ENCODE assay signal across 27 cellular contexts in genomic region chr12:32884962-32885361, GRCh38. TPM values are rescaled to one million over a fixed set of nuclear protein-coding genes. Genes with fewer than 3 reads are reported as not detected.
DNase-seq lines count a peak whose midpoint lies in the region; ATAC-seq, FAIRE-seq and TF ChIP-seq lines count a peak whose summit lies in the region.
"Had no signal": no experiment of that assay in that cellular context is flagged by ENCODE, and none has a peak within 500 bp of the region (broad histone marks: within the 10 kb centered on the region; RNA-seq: fewer than 3 reads in every experiment).

No MANE protein-coding gene starts in this region.

- no peak for TF ChIP-seq RAD21 in H1 (IDR thresholded peaks at IDR 0.05 in 1 of 2, conservative IDR thresholded peaks at IDR 0.05 in 1 of 2; ENCODE audit: low read depth in 2 of 2, low read length in 2 of 2)

- H3K36me3 ChIP-seq in cardiac muscle cell (peaks cover 13% of the 10 kb centered on the region), HUES64 (ENCODE audit: insufficient read depth, low read length) (no peaks in the 10 kb centered on the region), H1 (ENCODE audit: control insufficient read depth in 2 of 4, insufficient read depth in 4 of 4, low read length in 3 of 4) (no peaks in the 10 kb centered on the region; a peak in 1 of 8 replicates), trophoblast cell (ENCODE audit: control insufficient read depth in 1 of 2, insufficient read depth in 2 of 2, low read length in 2 of 2) (peaks cover 2 to 7% of the 10 kb centered on the region in 2 experiments)
- H3K36me3 ChIP-seq: BLaER1 treated with 17β-estradiol and CSF1 and Interleukin-3, amounts not matched to agents 10 nM and 100 nM had no signal

- H3K4ac ChIP-seq in H1 (replicated peaks; ENCODE audit: insufficient read length, low read depth, low read length) (no peak overlapping the region), trophoblast cell (ENCODE audit: low read depth, low read length) (no peak overlapping the region)

- H3K79me1 ChIP-seq in H1 (ENCODE audit: low read depth, low read length) (0 out of 2 replicates have a peak, but pooled peaks cover 2% of the 10 kb centered on the region), trophoblast cell (ENCODE audit: low read length) (peaks cover 22% of the 10 kb centered on the region)

- H3K4me3 ChIP-seq in cardiac muscle cell (no peak overlapping the region), right cardiac atrium (ENCODE audit: low read length) (no peak overlapping the region), HUES64 (ENCODE audit: low read length) (no peak overlapping the region), H1 (ENCODE audit: extremely low read depth in 1 of 4, insufficient read depth in 2 of 4, low read depth in 3 of 4, low read length in 4 of 4) (peak overlapping the region in 1 of 4 experiments; percentile 13; a peak in 1 of 8 replicates), trophoblast cell (ENCODE audit: low read depth, low read length) (no peak overlapping the region), dorsolateral prefrontal cortex (no peak overlapping the region)
- H3K4me3 ChIP-seq: BLaER1 treated with 17β-estradiol and CSF1 and Interleukin-3, amounts not matched to agents 10 nM and 100 nM; SK-N-MC had no signal

- H3K4me1 ChIP-seq in cardiac muscle cell (ENCODE audit: low read depth) (peaks cover 85% of the 10 kb centered on the region), right cardiac atrium (ENCODE audit: control insufficient read depth, insufficient read depth, low read length) (peaks cover 8% of the 10 kb centered on the region), HUES64 (ENCODE audit: insufficient read depth, low read length) (peaks cover 27% of the 10 kb centered on the region), H1 (replicated peaks in 1 of 4; ENCODE audit: control insufficient read depth in 3 of 4, insufficient read depth in 4 of 4, low read length in 3 of 4) (peaks cover 0 to 8% (median 1%) of the 10 kb centered on the region in 4 experiments; a peak in 3 of 7 replicates), trophoblast cell (ENCODE audit: control insufficient read depth in 1 of 2, insufficient read depth in 2 of 2, low read length in 2 of 2) (peaks cover 27 to 31% of the 10 kb centered on the region in 2 experiments)
- H3K4me1 ChIP-seq: BLaER1 treated with 17β-estradiol and CSF1 and Interleukin-3, amounts not matched to agents 10 nM and 100 nM had no signal

- no peak overlapping the region for H2BK20ac ChIP-seq in H1 (ENCODE audit: low read length)

- no peak overlapping the region for H4K8ac ChIP-seq in H1 (ENCODE audit: extremely low read depth, insufficient read depth, low read length)
- no peak overlapping the region for H4K8ac ChIP-seq in trophoblast cell (ENCODE audit: low read depth, low read length)

- CTCF ChIA-PET in H1 (lab: Charles Lee; ENCODE audit: partially characterized antibody) = interaction anchor here (2.1 kb wide), 1 partner anchor 127 kb away, joined by 5 read pairs; no protein-coding TSS in a partner anchor

- TF ChIP-seq EP300 in H1 (IDR thresholded peaks at IDR 0.05; ENCODE audit: borderline replicate concordance in 1 of 2, low read depth in 2 of 2, low read length in 2 of 2) = no peak

- H3K14ac ChIP-seq in H1 (ENCODE audit: insufficient read length) (no peak overlapping the region), trophoblast cell (ENCODE audit: low read length) (peak overlapping the region; percentile 67)

- no peak overlapping the region for H4K12ac ChIP-seq in trophoblast cell (ENCODE audit: low read depth, low read length)

- no peak for TF ChIP-seq POLR2A in H1 (IDR thresholded peaks at IDR 0.05; ENCODE audit: control extremely low read depth in 1 of 2, low read depth in 2 of 2, low read length in 2 of 2)

- H2BK12ac ChIP-seq in H1 (ENCODE audit: low read depth, low read length) = no peak overlapping the region
- no peak overlapping the region for H2BK12ac ChIP-seq in trophoblast cell (ENCODE audit: low read length)

- DNase-seq in cardiac muscle cell (ENCODE audit: low read depth in 1 of 2, low spot score in 1 of 2) (no peak), right cardiac atrium (no peak), H1 (ENCODE audit: low read depth in 1 of 2, low spot score in 2 of 2) (no peak), trophoblast cell (peak; percentile 67 to 68), T-helper 2 cell (no peak), dorsolateral prefrontal cortex (no peak)
- DNase-seq: 8988T; CD4-positive, alpha-beta memory T cell; DND-41; GOT3; KG1; MV-4-11; NCI-H1105 treated with DMSO at 0.1 percent for 48 hours; NCI-H1694 treated with DMSO at 0.1 percent for 48 hours; NCI-H2081 treated with DMSO at 0.1 percent for 48 hours; NCI-H2171 treated with DMSO at 0.1 percent for 48 hours; NCI-H526; SHP77 treated with DMSO at 0.1 percent for 48 hours; SW 1271 had no signal

- H2BK120ac ChIP-seq in H1 (replicated peaks; ENCODE audit: low read depth, low read length) (no peak overlapping the region), trophoblast cell (ENCODE audit: insufficient read depth, low read length, poor library complexity) (no peak overlapping the region)

- H3K27me3 ChIP-seq in cardiac muscle cell = no peaks in the 10 kb centered on the region
- H3K27me3 ChIP-seq in right cardiac atrium (ENCODE audit: control insufficient read depth, insufficient read depth) = no peaks in the 10 kb centered on the region
- no peaks in the 10 kb centered on the region for H3K27me3 ChIP-seq in HUES64 (ENCODE audit: insufficient read depth, low read length)
- H3K27me3 ChIP-seq in H1 (replicated peaks in 1 of 4; ENCODE audit: control insufficient read depth in 3 of 4, extremely low read depth in 1 of 4, insufficient read depth in 3 of 4, low read length in 3 of 4) = no peaks in the 10 kb centered on the region
- no peaks in the 10 kb centered on the region for H3K27me3 ChIP-seq in trophoblast cell (ENCODE audit: insufficient read depth, low read length)
- H3K27me3 ChIP-seq in dorsolateral prefrontal cortex = peaks cover 0 to 10% (median 0%) of the 10 kb centered on the region in 45 donors
- H3K27me3 ChIP-seq: BLaER1 treated with 17β-estradiol and CSF1 and Interleukin-3, amounts not matched to agents 10 nM and 100 nM had no signal

- peaks cover 0 to 16% of the 10 kb centered on the region in 2 experiments; a peak in 2 of 4 replicates for H3K79me2 ChIP-seq in H1 (ENCODE audit: control insufficient read depth in 1 of 2, insufficient read depth in 2 of 2, low read length in 2 of 2)
- H3K79me2 ChIP-seq in trophoblast cell (ENCODE audit: control insufficient read depth, insufficient read depth, low read length, poor library complexity) = peaks cover 21% of the 10 kb centered on the region

- H2AFZ ChIP-seq in H1 (ENCODE audit: low read length) = no peak overlapping the region
- no peak overlapping the region for H2AFZ ChIP-seq in trophoblast cell (ENCODE audit: insufficient read depth, low read length, poor library complexity)

- no peaks in the 10 kb centered on the region for H3K9me3 ChIP-seq in cardiac muscle cell (ENCODE audit: low read depth)
- H3K9me3 ChIP-seq in right cardiac atrium (ENCODE audit: control insufficient read depth, low read length) = no peaks in the 10 kb centered on the region
- no peaks in the 10 kb centered on the region for H3K9me3 ChIP-seq in HUES64 (ENCODE audit: insufficient read depth, low read depth, low read length)
- no peaks in the 10 kb centered on the region for H3K9me3 ChIP-seq in H1 (ENCODE audit: insufficient read depth in 2 of 2, low read depth in 1 of 2, low read length in 1 of 2)
- H3K9me3 ChIP-seq in trophoblast cell (ENCODE audit: insufficient read depth, low read depth, low read length) = no peaks in the 10 kb centered on the region
- H3K9me3 ChIP-seq: BLaER1 treated with 17β-estradiol and CSF1 and Interleukin-3, amounts not matched to agents 10 nM and 100 nM had no signal

- intact Hi-C loops in right cardiac atrium (cut with DNase I) (no loop called here), dorsolateral prefrontal cortex (cut with DNase I) (no loop called here)

- H3K18ac ChIP-seq in H1 (ENCODE audit: extremely low read depth, low read length) (no peak overlapping the region), trophoblast cell (ENCODE audit: low read length) (no peak overlapping the region)

- H4K20me1 ChIP-seq in H1 (replicated peaks in 1 of 2; ENCODE audit: control insufficient read depth in 1 of 2, insufficient read depth in 2 of 2, low read length in 2 of 2) = no peaks in the 10 kb centered on the region
- H4K20me1 ChIP-seq: BLaER1 treated with 17β-estradiol and CSF1 and Interleukin-3, amounts not matched to agents 10 nM and 100 nM had no signal

- H3K4me2 ChIP-seq in H1 (ENCODE audit: insufficient read depth in 1 of 2, low read depth in 2 of 2, low read length in 2 of 2) = peak overlapping the region; percentile 6 to 37; a peak in 2 of 4 replicates
- no peak overlapping the region for H3K4me2 ChIP-seq in trophoblast cell (ENCODE audit: low read length)
- H3K4me2 ChIP-seq: BLaER1 treated with 17β-estradiol and CSF1 and Interleukin-3, amounts not matched to agents 10 nM and 100 nM had no signal

- H3K9ac ChIP-seq in HUES64 (ENCODE audit: low read depth, low read length) (no peak overlapping the region), H1 (replicated peaks in 1 of 4; ENCODE audit: extremely low read depth in 1 of 4, low read depth in 3 of 4, low read length in 3 of 4) (no peak overlapping the region), trophoblast cell (ENCODE audit: low read length) (no peak overlapping the region)
- H3K9ac ChIP-seq: BLaER1 treated with 17β-estradiol and CSF1 and Interleukin-3, amounts not matched to agents 10 nM and 100 nM had no signal

- WGBS in right cardiac atrium = 83% methylated on average over 4 of the region's 4 CpGs
- WGBS in HUES64 = 94% methylated on average over 3 of the region's 4 CpGs
- 80% methylated on average over 4 of the region's 4 CpGs; no CpG with 5 or more reads in 1 of the 2 experiments for WGBS in H1 (ENCODE audit: extremely low coverage in 1 of 2, insufficient coverage in 1 of 2, insufficient read length in 1 of 2, insufficient replicate concordance in 2 of 2, low coverage in 1 of 2, low lambda C conversion rate in 2 of 2, missing lambda C conversion rate in 1 of 2), 2 experiments
- WGBS in trophoblast cell (ENCODE audit: extremely low coverage, insufficient coverage, insufficient read length) = no CpG with 5 or more reads among the region's 4 CpGs

- H2BK5ac ChIP-seq in H1 (ENCODE audit: low read depth, low read length) (no peak overlapping the region), trophoblast cell (ENCODE audit: low read depth, low read length, poor library complexity) (peak overlapping the region; percentile 33)

- H3K27ac ChIP-seq in cardiac muscle cell = peak overlapping the region; percentile 95
- H3K27ac ChIP-seq in right cardiac atrium (ENCODE audit: low read length) = no peak overlapping the region
- H3K27ac ChIP-seq in HUES64 (ENCODE audit: low read depth, low read length) = peak overlapping the region; percentile 21; the same call in 1 of the 2 replicates
- H3K27ac ChIP-seq in H1 (ENCODE audit: low read depth, low read length) = no peak overlapping the region
- peak overlapping the region; percentile 72 for H3K27ac ChIP-seq in trophoblast cell (ENCODE audit: low read depth, low read length)
- no peak overlapping the region for H3K27ac ChIP-seq in dorsolateral prefrontal cortex
- H3K27ac ChIP-seq: BLaER1 treated with 17β-estradiol and CSF1 and Interleukin-3, amounts not matched to agents 10 nM and 100 nM; SK-N-MC had no signal

- peak overlapping the region; percentile 76 for H4K5ac ChIP-seq in H1 (ENCODE audit: insufficient read length, low read depth, low read length)

- H4K91ac ChIP-seq in H1 (replicated peaks; ENCODE audit: insufficient read length, low read length) (no peak overlapping the region), trophoblast cell (ENCODE audit: low read depth, low read length) (no peak overlapping the region)

- POLR2A ChIA-PET in H1 (lab: Charles Lee; ENCODE audit: partially characterized antibody) = no interaction called here

- H2AK5ac ChIP-seq in H1 (ENCODE audit: low read depth, low read length) (no peak overlapping the region), trophoblast cell (ENCODE audit: low read length) (no peak overlapping the region)

- H3K23me2 ChIP-seq in H1 (ENCODE audit: low read depth, low read length) = no peaks in the 10 kb centered on the region

- TF ChIP-seq CTCF in cardiac muscle cell (IDR thresholded peaks at IDR 0.05; ENCODE audit: low read depth, low read length) (no peak), H1 (IDR thresholded peaks at IDR 0.05; ENCODE audit: control extremely low read depth in 1 of 3, insufficient read depth in 1 of 3, low read depth in 1 of 3, low read length in 3 of 3) (no peak), dorsolateral prefrontal cortex (IDR thresholded peaks at IDR 0.05 in 54 of 56, conservative IDR thresholded peaks at IDR 0.05 in 2 of 56; ENCODE audit: low read depth in 1 of 56, partially characterized antibody in 56 of 56) (no peak)

- no peak for FAIRE-seq in H1 (lab: Jason Lieb, UNC)
- FAIRE-seq: GM12891, HepG2 had no signal

- no peak overlapping the region for H2BK15ac ChIP-seq in H1 (ENCODE audit: low read length)

- no peak overlapping the region for H3K23ac ChIP-seq in H1 (ENCODE audit: insufficient read length)
- H3K23ac ChIP-seq in trophoblast cell (ENCODE audit: low read length) = no peak overlapping the region

- ATAC-seq in right cardiac atrium = no peak
- ATAC-seq in HG02970 (IDR thresholded peaks at IDR 0.05; ENCODE audit: low FRiP score, unreplicated experiment) = no peak
- ATAC-seq: HCT116, HepG2 had no signal

- H3K56ac ChIP-seq in H1 (replicated peaks; ENCODE audit: insufficient read length, low read depth, low read length) = no peak overlapping the region

RNA-seq across cellular contexts. Expression of gene PKP2, which starts 11.6 kb away (rescaled TPM):
- 362 and 376 TPM in 2 replicates for total RNA-seq in cardiac muscle cell
- 363 and 451 TPM in 2 replicates for polyA plus RNA-seq in cardiac muscle cell
- total RNA-seq in right cardiac atrium = 100 to 1,000 TPM; 147 to 374 (median 229) TPM
- 84.6 TPM for polyA plus RNA-seq in right cardiac atrium
- polyA plus RNA-seq in HUES64 (2013, experiment 1 of 2) = 14.3 TPM
- 13.4 TPM for polyA plus RNA-seq in HUES64 (2013, experiment 2 of 2)
- total RNA-seq in H1 (2021; fragmentation: NEBNext Ultra II Directional; extraction: Animal tissue kit (Norgen Biotek cat#: 25700)) = 44.2 and 44.8 TPM in 2 replicates
- 9.6 and 13.0 TPM in 2 replicates for polyA plus RNA-seq in H1 (2011; rRNA removed)
- polyA plus RNA-seq in H1 (2011; cell fraction: cytosol; rRNA removed) = 16.8 TPM
- 25.5 TPM for polyA plus RNA-seq in H1 (2011; cell fraction: nucleus; rRNA removed)
- polyA plus RNA-seq in H1 (2012, experiment 1 of 2) = 12.2 to 25.4 TPM (median 16.6 TPM) in 4 replicates
- 2.3 TPM for polyA plus RNA-seq in H1 (2012, experiment 2 of 2)
- 27.4 TPM for polyA plus RNA-seq in H1 (2013, experiment 1 of 2)
- 27.2 TPM for polyA plus RNA-seq in H1 (2013, experiment 2 of 2)
- polyA minus RNA-seq in H1 (2011; rRNA and poly(A)+ RNA removed) = 29.8 and 30.6 TPM in 2 replicates
- polyA minus RNA-seq in H1 (2011; cell fraction: cytosol; rRNA and poly(A)+ RNA removed) = 20.7 TPM
- 55.5 TPM for polyA minus RNA-seq in H1 (2011; cell fraction: nucleus; rRNA and poly(A)+ RNA removed)
- 144 and 147 TPM in 2 replicates for polyA plus RNA-seq in trophoblast cell (2013)
- 10 to 100 TPM in 13 of 120 experiments, 1 to 10 TPM in 107; 1.7 to 22.6 (median 5.2) TPM for total RNA-seq in dorsolateral prefrontal cortex
- total RNA-seq: RPMI7951 had no signal

Comparison
In these comparisons a context has a peak if more than half of its experiments do, and no peak if none do; other contexts are left out.
1. H3K27ac ChIP-seq: peak in cardiac muscle cell (single experiment), HUES64 (single experiment) and trophoblast cell (single experiment); none in right cardiac atrium (single experiment), H1 (single experiment) and dorsolateral prefrontal cortex (0 of 59).
2. DNase-seq: peak in trophoblast cell (2 of 2); none in cardiac muscle cell (0 of 2), right cardiac atrium (0 of 3), H1 (0 of 2), T-helper 2 cell (0 of 5) and dorsolateral prefrontal cortex (0 of 10).